1 cellular context compared by ENCODE assay signal in genomic region chr3:28388978-28389377, GRCh38.
TF ChIP-seq lines count a peak whose summit lies in the region.

No MANE protein-coding gene starts in this region.

TF ChIP-seq in HCT116, 20 proteins besides CTCF, POLR2A, EP300 and RAD21 (continued from another document):
- TF ChIP-seq REST (IDR thresholded peaks at IDR 0.05; ENCODE audit: low read depth) (no peak), SIN3A (IDR thresholded peaks at IDR 0.05; ENCODE audit: low read depth) (no peak), EZH2phosphoT487 (IDR thresholded peaks at IDR 0.05; ENCODE audit: borderline replicate concordance) (no peak), JUND (IDR thresholded peaks at IDR 0.05) (no peak), ZFX (IDR thresholded peaks at IDR 0.05) (no peak)
